28 cellular contexts compared by ENCODE assay signal in the genomic region with DNA sequence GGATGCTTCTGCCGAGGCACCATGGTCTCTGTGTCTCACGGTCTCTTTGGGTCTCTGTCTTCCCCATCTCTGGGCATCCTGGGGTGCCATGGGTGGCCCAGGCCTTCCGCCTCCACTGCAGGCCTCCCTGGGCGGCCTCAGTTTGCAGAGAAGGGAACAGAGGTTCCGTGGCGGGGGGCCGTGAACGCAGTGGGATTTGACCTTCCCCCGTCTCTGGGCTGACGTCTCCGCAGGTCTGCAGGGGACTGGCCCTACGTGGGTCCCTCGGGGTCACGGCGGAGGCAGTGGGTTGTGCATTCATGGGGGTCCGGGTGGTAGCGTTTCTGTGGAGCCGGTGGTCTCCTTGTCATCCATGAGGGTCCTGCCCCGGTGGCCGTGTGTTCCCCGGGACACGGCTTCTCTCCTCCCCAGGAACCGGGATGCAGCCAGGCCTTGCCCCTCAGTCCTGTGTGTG. TPM values are rescaled to one million over a fixed set of nuclear protein-coding genes. Genes with fewer than 3 reads are reported as not detected.
"Had no signal": no experiment of that assay in that cellular context is flagged by ENCODE, and none has a peak within 500 bp of the region (broad histone marks: within the 10 kb centered on the region; RNA-seq: fewer than 3 reads in every experiment).

No MANE protein-coding gene starts in this region.

- H3K4me3 ChIP-seq: ascending aorta, body of pancreas, MG63, PC-9 had no signal

- H3K4me2 ChIP-seq: PC-9 had no signal

- H3K27ac ChIP-seq: ascending aorta, body of pancreas, PC-9 had no signal

- DNase-seq: activated B cell treated with CpG ODN at 0.5 μM for 24 hours; activated CD4-positive, alpha-beta memory T cell treated with anti-CD3 and anti-CD28 coated beads for 36 hours; activated CD4-positive, alpha-beta T cell treated with anti-CD3 and anti-CD28 coated beads for 1 hour; activated CD4-positive, alpha-beta T cell treated with anti-CD3 and anti-CD28 coated beads, Interleukin-2, amount 10 ng/mL, durations not matched to agents 7 days and 5 days; activated CD8-positive, alpha-beta memory T cell treated with anti-CD3 and anti-CD28 coated beads for 24 hours; activated effector memory CD4-positive, alpha-beta T cell treated with anti-CD3 and anti-CD28 coated beads, Interleukin-2, amount 50 U/mL, for 16 hours; activated naive CD4-positive, alpha-beta T cell treated with Interleukin-2 at 50 U/mL for 16 hours; activated naive CD8-positive, alpha-beta T cell treated with anti-CD3 and anti-CD28 coated beads, Interleukin-2, amount 50 U/mL, for 24 hours; activated T-cell treated with anti-CD3 and anti-CD28 coated beads, Interleukin-2, amount 50 U/mL, for 4 hours; amniotic stem cell; body of pancreas; central memory CD4-positive, alpha-beta T cell; MG63; MV-4-11; NCI-H1105; NCI-H1436; NCI-H187; NCI-H2081; NCI-H446; NCI-H524; PC-9; SIG-M5; T-cell; T-helper 2 cell; T1000 had no signal

- H3K9me3 ChIP-seq: ascending aorta, body of pancreas, MG63 had no signal

- H3K27me3 ChIP-seq: MG63 had no signal

- H3K36me3 ChIP-seq: ascending aorta, MG63 had no signal

- H2AFZ ChIP-seq: PC-9 had no signal

RNA-seq across cellular contexts. Expression of a gene that starts 4.6 kb away (rescaled TPM):
- total RNA-seq: activated B cell treated with CpG ODN at 0.5 μM for 24 hours; activated CD4-positive, alpha-beta memory T cell treated with anti-CD3 and anti-CD28 coated beads for 36 hours; activated CD4-positive, alpha-beta T cell treated with anti-CD3 and anti-CD28 coated beads, Interleukin-2, amount 10 ng/mL, durations not matched to agents 7 days and 5 days; activated T-cell treated with anti-CD3 and anti-CD28 coated beads, Interleukin-2, amount 50 U/mL, for 4 hours; ascending aorta; body of pancreas; bronchial epithelial cell; PC-9; RPMI7951 had no signal
